ENCODE assay signal across 8 cellular contexts in genomic region chr19:45613926-45614725, GRCh38. TPM values are rescaled to one million over a fixed set of nuclear protein-coding genes. Genes with fewer than 3 reads are reported as not detected.
DNase-seq lines count a peak whose midpoint lies in the region; ATAC-seq and TF ChIP-seq lines count a peak whose summit lies in the region.

No MANE protein-coding gene starts in this region.

- no peak overlapping the region for H4K5ac ChIP-seq in IMR-90 (ENCODE audit: low read depth, low read length)

- POLR2A ChIA-PET in IMR-90 (lab: Charles Lee; ENCODE audit: unreplicated experiment) = no interaction called here

- no peak for TF ChIP-seq POLR2A in IMR-90 (IDR thresholded peaks at IDR 0.05; ENCODE audit: low read depth, low read length)

- H3K4ac ChIP-seq in IMR-90 (ENCODE audit: low read depth, low read length) = peak overlapping the region; percentile 81

- peak overlapping the region; percentile 33; the same call in 1 of the 2 replicates for H3K23ac ChIP-seq in IMR-90 (ENCODE audit: low read depth, low read length)

- H2AK5ac ChIP-seq in IMR-90 (ENCODE audit: low read depth, low read length) = peak overlapping the region; percentile 92

- peak overlapping the region; percentile 31 for H2BK120ac ChIP-seq in IMR-90 (ENCODE audit: low read depth, low read length)

- peak overlapping the region; percentile 49; the same call in 1 of the 2 replicates for H3K14ac ChIP-seq in IMR-90 (replicated peaks; ENCODE audit: low read depth, low read length)

- peak overlapping the region; percentile 11; the same call in 1 of the 3 replicates for H2BK15ac ChIP-seq in IMR-90 (ENCODE audit: low read depth, low read length)

- H3K9me3 ChIP-seq in IMR-90 (ENCODE audit: control insufficient read depth, insufficient read depth, low read length) (no peaks in the 10 kb centered on the region), left ventricle myocardium inferior (replicated peaks) (no peaks in the 10 kb centered on the region)

- TF ChIP-seq CTCF in IMR-90 (conservative IDR thresholded peaks at IDR 0.05; ENCODE audit: low read depth, low read length) (no peak), left ventricle myocardium inferior (IDR thresholded peaks at IDR 0.05; ENCODE audit: borderline replicate concordance) (no peak)

- peaks cover 9% of the 10 kb centered on the region; the same call in 1 of the 2 replicates for H3K9me1 ChIP-seq in IMR-90 (ENCODE audit: insufficient read depth, low read length)

- H3K9me3 Mint-ChIP-seq in activated T-cell treated with anti-CD3 and anti-CD28 coated beads, Interleukin-2, amount 50 U/mL, for 72 hours = peaks cover 2 to 4% of the 10 kb centered on the region in 2 donors

- no peaks in the 10 kb centered on the region for H3K27me3 ChIP-seq in IMR-90 (ENCODE audit: control insufficient read depth, insufficient read depth, low read length)
- H3K27me3 ChIP-seq in left ventricle myocardium inferior (ENCODE audit: low read depth) = no peaks in the 10 kb centered on the region

- peak overlapping the region; percentile 87 for H2AFZ ChIP-seq in IMR-90 (replicated peaks; ENCODE audit: low read length, poor library complexity)

- H4K91ac ChIP-seq in IMR-90 (ENCODE audit: insufficient read depth, low read depth, low read length) = peak overlapping the region; percentile 42; the same call in 1 of the 2 replicates

- peak overlapping the region; percentile 89 for H2AK9ac ChIP-seq in IMR-90 (replicated peaks; ENCODE audit: low read depth, low read length, poor library complexity)

- no peak overlapping the region; the same call in 1 of the 2 replicates for H3K27ac ChIP-seq in IMR-90 (ENCODE audit: insufficient read depth, low read length)
- peak overlapping the region; percentile 63 for H3K27ac ChIP-seq in left ventricle myocardium inferior (replicated peaks)

- no peak for TF ChIP-seq RAD21 in IMR-90 (IDR thresholded peaks at IDR 0.05; ENCODE audit: low read length)

- no peak overlapping the region for H3K4me3 ChIP-seq in IMR-90 (ENCODE audit: insufficient read depth, low read depth, low read length)
- no peak overlapping the region for H3K4me3 ChIP-seq in left ventricle myocardium inferior

- no peak overlapping the region for H3K18ac ChIP-seq in IMR-90 (ENCODE audit: low read depth, low read length)

- peaks cover 0 to 12% of the 10 kb centered on the region in 2 experiments; a peak in 1 of 4 replicates for H3K79me1 ChIP-seq in IMR-90 (ENCODE audit: low read depth in 1 of 2, low read length in 2 of 2)

- H3K36me3 ChIP-seq in IMR-90 (ENCODE audit: control insufficient read depth, insufficient read depth, low read length) (peaks cover 41% of the 10 kb centered on the region), left ventricle myocardium inferior (peaks cover 68% of the 10 kb centered on the region)

- no peak for DNase-seq in activated CD4-positive, CD25-positive, alpha-beta regulatory T cell treated with anti-CD3 and anti-CD28 coated beads, Interleukin-2, amount 50 U/mL, for 72 hours
- DNase-seq in IMR-90 (peak; percentile 93), left ventricle myocardium inferior (no peak), NCI-H345 treated with DMSO at 0.1 percent for 48 hours (lab: John Stamatoyannopoulos, UW; ENCODE audit: unreplicated experiment) (no peak)
- peak; percentile 67 to 69 for DNase-seq in activated T-cell treated with anti-CD3 and anti-CD28 coated beads, Interleukin-2, amount 50 U/mL, for 72 hours
- DNase-seq in stimulated activated CD8-positive, alpha-beta memory T cell treated with anti-CD3 and anti-CD28 coated beads, Interleukin-2, amount 100 ng/mL, for 48 hours (ENCODE audit: low read depth in 2 of 2) = peak; percentile 19 to 23

- peak overlapping the region; percentile 72 to 84 for H3K4me3 Mint-ChIP-seq in activated T-cell treated with anti-CD3 and anti-CD28 coated beads, Interleukin-2, amount 50 U/mL, for 72 hours

- dilution Hi-C loops in IMR-90 (cut with HindIII; ENCODE audit: low sequenced_read_pairs, unreplicated experiment) = no loop called here

- CTCF ChIA-PET in IMR-90 (lab: Yijun Ruan, JAX) = interaction anchor here (0.6 to 1.7 kb wide), 2 partner anchors 27 to 75 kb away, joined by 3 to 8 read pairs; no protein-coding TSS in a partner anchor

- peaks cover 3% of the 10 kb centered on the region; the same call in 1 of the 2 replicates for H4K20me1 ChIP-seq in IMR-90 (ENCODE audit: insufficient read depth, low read length)

- H3K36me3 Mint-ChIP-seq in activated T-cell treated with anti-CD3 and anti-CD28 coated beads, Interleukin-2, amount 50 U/mL, for 72 hours (ENCODE audit: insufficient read depth in 2 of 2) = peaks cover 25 to 52% of the 10 kb centered on the region in 2 donors

- peak overlapping the region; percentile 60 for H2BK5ac ChIP-seq in IMR-90 (ENCODE audit: low read depth, low read length, poor library complexity, severe bottlenecking)

- intact Hi-C loops in IMR-90 (cut with micrococcal nuclease) = no loop called here
- intact Hi-C loops in left ventricle myocardium inferior (cut with micrococcal nuclease) = no loop called here

- peak overlapping the region in 1 of 2 experiments; percentile 59; a peak in 2 of 4 replicates for H4K8ac ChIP-seq in IMR-90 (ENCODE audit: low read depth in 2 of 2, low read length in 2 of 2)

- no peak overlapping the region for H3K9ac ChIP-seq in IMR-90 (ENCODE audit: low read depth, low read length)

- WGBS in IMR-90 (ENCODE audit: extremely low coverage in 2 of 2, insufficient read length in 1 of 2), 2 experiments = 93% methylated on average over 3 of the region's 10 CpGs; no CpG with 5 or more reads in 1 of the 2 experiments

- H2BK20ac ChIP-seq in IMR-90 (ENCODE audit: low read depth, low read length) = 0 out of 2 replicates have a peak overlapping the region, but pooled peaks have one; percentile 31

- peak overlapping the region; percentile 30; the same call in 1 of the 2 replicates for H3K4me2 ChIP-seq in IMR-90 (ENCODE audit: low read depth, low read length)

- no peaks in the 10 kb centered on the region for H3K27me3 Mint-ChIP-seq in activated T-cell treated with anti-CD3 and anti-CD28 coated beads, Interleukin-2, amount 50 U/mL, for 72 hours (ENCODE audit: low read depth)

- H3K27ac Mint-ChIP-seq in activated T-cell treated with anti-CD3 and anti-CD28 coated beads, Interleukin-2, amount 50 U/mL, for 72 hours = peak overlapping the region; percentile 96

- H3K4me1 ChIP-seq in IMR-90 (ENCODE audit: control insufficient read depth, insufficient read depth, low read length) = peaks cover 8% of the 10 kb centered on the region
- peaks cover 19% of the 10 kb centered on the region for H3K4me1 ChIP-seq in left ventricle myocardium inferior

- peak; percentile 92 for ATAC-seq in activated CD4-positive, CD25-positive, alpha-beta regulatory T cell treated with anti-CD3 and anti-CD28 coated beads, Interleukin-2, amount 50 U/mL, for 24 hours
- ATAC-seq in IMR-90 (ENCODE audit: low read depth) (peak; percentile 91), HG03108 (IDR thresholded peaks at IDR 0.05; ENCODE audit: unreplicated experiment) (no peak)
- peak; percentile 85 to 87 for ATAC-seq in activated T-cell treated with anti-CD3 and anti-CD28 coated beads, Interleukin-2, amount 50 U/mL, for 72 hours (replicated peaks in 1 of 2)

- in situ Hi-C loops in IMR-90 (cut with MboI; ENCODE audit: low sequenced_read_pairs) = no loop called here

- BruUV-seq in IMR-90 (replicated peaks; lab: Mats Ljungman, UMichigan) = no TSS peak

- H3K56ac ChIP-seq in IMR-90 (ENCODE audit: extremely low read depth, insufficient read depth, low read length) = no peak overlapping the region

- peaks cover 23% of the 10 kb centered on the region for H3K4me1 Mint-ChIP-seq in activated T-cell treated with anti-CD3 and anti-CD28 coated beads, Interleukin-2, amount 50 U/mL, for 72 hours (ENCODE audit: low read depth)

TF ChIP-seq in IMR-90, 13 proteins besides CTCF, POLR2A, EP300 and RAD21:
- TF ChIP-seq RCOR1 (IDR thresholded peaks at IDR 0.05; ENCODE audit: insufficient replicate concordance, low read length) = no peak
- TF ChIP-seq FOS (IDR thresholded peaks at IDR 0.05; ENCODE audit: low read depth, low read length) = peak; percentile 49; the same call in 1 of the 2 replicates
- TF ChIP-seq MXI1 (IDR thresholded peaks at IDR 0.05; ENCODE audit: borderline replicate concordance, low read depth, low read length) = peak; percentile 56; the same call in 1 of the 2 replicates
- peak; percentile 70 for TF ChIP-seq CEBPB (IDR thresholded peaks at IDR 0.05; ENCODE audit: low read depth, low read length)

RNA-seq across cellular contexts. Expression of gene GPR4, which starts 12.1 kb away (rescaled TPM):
- total RNA-seq in IMR-90 (2012; rRNA removed) = not detected in 2 replicates
- polyA plus RNA-seq in IMR-90 (2012; rRNA removed) = 0.02 and 0.04 TPM in 2 replicates
- polyA plus RNA-seq in IMR-90 (2012; cell fraction: cytosol; rRNA removed) = 0.02 and 0.07 TPM in 2 replicates
- 0.16 and 0.17 TPM in 2 replicates for polyA plus RNA-seq in IMR-90 (2012; cell fraction: nucleus; rRNA removed; ENCODE audit: low replicate concordance)
- total RNA-seq in activated T-cell treated with anti-CD3 and anti-CD28 coated beads, Interleukin-2, amount 50 U/mL, for 72 hours = under 1 TPM in 1 of 2 donors, not detected in 1; 0.07 TPM
- total RNA-seq in left ventricle myocardium inferior = 5.1 TPM

RNA-seq across cellular contexts. Expression of gene EML2, which starts 25.1 kb away (rescaled TPM):
- total RNA-seq in IMR-90 (2012; rRNA removed) (11.1 and 11.8 TPM in 2 replicates), left ventricle myocardium inferior (48.4 TPM)
- polyA plus RNA-seq in IMR-90 (2012; rRNA removed) = 25.3 and 26.0 TPM in 2 replicates
- 16.1 and 17.7 TPM in 2 replicates for polyA plus RNA-seq in IMR-90 (2012; cell fraction: cytosol; rRNA removed)
- 126 and 168 TPM in 2 replicates for polyA plus RNA-seq in IMR-90 (2012; cell fraction: nucleus; rRNA removed; ENCODE audit: low replicate concordance)
- 100 to 1,000 TPM; 149 to 190 TPM for total RNA-seq in activated T-cell treated with anti-CD3 and anti-CD28 coated beads, Interleukin-2, amount 50 U/mL, for 72 hours

RNA-seq across cellular contexts. Expression of gene OPA3, which starts 29.5 kb away (rescaled TPM):
- total RNA-seq in IMR-90 (2012; rRNA removed) (3.9 and 5.2 TPM in 2 replicates), left ventricle myocardium inferior (25.3 TPM)
- 9.6 and 10.9 TPM in 2 replicates for polyA plus RNA-seq in IMR-90 (2012; rRNA removed)
- polyA plus RNA-seq in IMR-90 (2012; cell fraction: cytosol; rRNA removed) = 7.8 and 9.8 TPM in 2 replicates
- polyA plus RNA-seq in IMR-90 (2012; cell fraction: nucleus; rRNA removed; ENCODE audit: low replicate concordance) = 7.1 and 10.8 TPM in 2 replicates
- 10 to 100 TPM; 10.3 to 12.6 TPM for total RNA-seq in activated T-cell treated with anti-CD3 and anti-CD28 coated beads, Interleukin-2, amount 50 U/mL, for 72 hours

RNA-seq across cellular contexts. Expression of gene GIPR, which starts 53.9 kb away (rescaled TPM):
- total RNA-seq in IMR-90 (2012; rRNA removed) (0.18 and 0.28 TPM in 2 replicates), left ventricle myocardium inferior (4.7 TPM)
- 0.63 and 1.2 TPM in 2 replicates for polyA plus RNA-seq in IMR-90 (2012; rRNA removed)
- polyA plus RNA-seq in IMR-90 (2012; cell fraction: cytosol; rRNA removed) = 0.35 and 0.55 TPM in 2 replicates
- 13.9 and 14.7 TPM in 2 replicates for polyA plus RNA-seq in IMR-90 (2012; cell fraction: nucleus; rRNA removed; ENCODE audit: low replicate concordance)
- total RNA-seq in activated T-cell treated with anti-CD3 and anti-CD28 coated beads, Interleukin-2, amount 50 U/mL, for 72 hours = 10 to 100 TPM in 1 of 2 donors, 1 to 10 TPM in 1; 5.9 to 11.0 TPM

Comparison
In these comparisons a context has a peak if more than half of its experiments do, and no peak if none do; other contexts are left out.
1. DNase-seq: peak in IMR-90 (single experiment), activated T-cell treated with anti-CD3 and anti-CD28 coated beads, Interleukin-2, amount 50 U/mL, for 72 hours (2 of 2) and stimulated activated CD8-positive, alpha-beta memory T cell treated with anti-CD3 and anti-CD28 coated beads, Interleukin-2, amount 100 ng/mL, for 48 hours (2 of 2); none in activated CD4-positive, CD25-positive, alpha-beta regulatory T cell treated with anti-CD3 and anti-CD28 coated beads, Interleukin-2, amount 50 U/mL, for 72 hours (single experiment), left ventricle myocardium inferior (single experiment) and NCI-H345 treated with DMSO at 0.1 percent for 48 hours (single experiment).